24 cellular contexts compared by ENCODE assay signal in the genomic region with DNA sequence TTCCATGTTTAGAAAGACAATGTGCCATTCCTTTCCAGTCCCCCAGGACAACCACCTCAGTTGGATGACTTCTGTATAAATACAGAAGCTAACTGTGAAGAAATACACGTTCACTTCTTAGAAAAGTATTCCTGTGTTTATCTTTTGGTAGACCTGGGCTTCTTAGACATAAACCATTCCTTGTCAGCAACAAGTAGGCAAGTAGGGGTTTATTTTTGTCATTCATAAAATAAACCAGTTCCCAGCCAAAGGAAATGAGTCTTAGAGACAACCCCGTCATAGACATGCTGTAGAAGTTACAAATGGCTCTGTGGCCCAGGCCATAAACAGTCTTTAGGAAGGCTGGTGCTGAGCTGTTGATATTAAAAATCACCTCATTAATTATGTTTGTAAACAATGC.
"Had no signal": no experiment of that assay in that cellular context is flagged by ENCODE, and none has a peak within 500 bp of the region (broad histone marks: within the 10 kb centered on the region; RNA-seq: fewer than 3 reads in every experiment).

No MANE protein-coding gene starts in this region.

- H3K9ac ChIP-seq: parathyroid adenoma had no signal

- H3K9me3 ChIP-seq: prostate gland, right lobe of liver, thoracic aorta had no signal

- H3K36me3 ChIP-seq: left ventricle myocardium inferior, prostate gland, right lobe of liver, thoracic aorta had no signal

- H3K27me3 ChIP-seq: right lobe of liver had no signal

- H3K27ac ChIP-seq: dorsolateral prefrontal cortex, left ventricle myocardium inferior, parathyroid adenoma, prostate gland, right lobe of liver, thoracic aorta had no signal

- DNase-seq: cortex of kidney; dorsolateral prefrontal cortex; effector CD8-positive, alpha-beta T cell; foreskin fibroblast; immature natural killer cell; kidney; left cardiac atrium; left ventricle myocardium inferior; occipital lobe; retina; right lobe of liver; stimulated activated CD4-positive, alpha-beta T cell treated with anti-CD3 and anti-CD28 coated beads, Interleukin-2, amount 100 ng/mL, for 24 hours; stimulated activated CD4-positive, alpha-beta T cell treated with anti-CD3 and anti-CD28 coated beads, Interleukin-4, amount 100 ng/mL, for 4 hours; stimulated activated naive B cell treated with anti-CD40 and anti-IgM and Interleukin-4, amounts not matched to agents 10 μg/mL and 1 μg/mL and 100 μg/mL, for 72 hours; stimulated activated naive CD8-positive, alpha-beta T cell treated with anti-CD3 and anti-CD28 coated beads, Interleukin-15, amount 100 ng/mL, for 72 hours; substantia nigra had no signal

- H3K27ac Mint-ChIP-seq: immature natural killer cell; nephron; stimulated activated naive B cell treated with anti-CD40 and anti-IgM and Interleukin-4, amounts not matched to agents 10 μg/mL and 1 μg/mL and 100 μg/mL, for 72 hours; stimulated activated naive CD8-positive, alpha-beta T cell treated with anti-CD3 and anti-CD28 coated beads, Interleukin-15, amount 100 ng/mL, for 72 hours; type B pancreatic cell had no signal

- H3K36me3 Mint-ChIP-seq: immature natural killer cell; stimulated activated naive B cell treated with anti-CD40 and anti-IgM and Interleukin-4, amounts not matched to agents 10 μg/mL and 1 μg/mL and 100 μg/mL, for 72 hours; type B pancreatic cell had no signal

- H3K4me3 Mint-ChIP-seq: central memory CD8-positive, alpha-beta T cell; immature natural killer cell; nephron; stimulated activated naive B cell treated with anti-CD40 and anti-IgM and Interleukin-4, amounts not matched to agents 10 μg/mL and 1 μg/mL and 100 μg/mL, for 72 hours; stimulated activated naive CD8-positive, alpha-beta T cell treated with anti-CD3 and anti-CD28 coated beads, Interleukin-15, amount 100 ng/mL, for 72 hours; type B pancreatic cell had no signal

- H3K4me1 ChIP-seq: left ventricle myocardium inferior, parathyroid adenoma, prostate gland, right lobe of liver had no signal

- H3K4me3 ChIP-seq: dorsolateral prefrontal cortex, left ventricle myocardium inferior, lung, prostate gland, right lobe of liver, thoracic aorta had no signal

- H3K4me1 Mint-ChIP-seq: central memory CD8-positive, alpha-beta T cell; immature natural killer cell had no signal

- H3K9me3 Mint-ChIP-seq: central memory CD8-positive, alpha-beta T cell; nephron; stimulated activated naive B cell treated with anti-CD40 and anti-IgM and Interleukin-4, amounts not matched to agents 10 μg/mL and 1 μg/mL and 100 μg/mL, for 72 hours; stimulated activated naive CD8-positive, alpha-beta T cell treated with anti-CD3 and anti-CD28 coated beads, Interleukin-15, amount 100 ng/mL, for 72 hours; type B pancreatic cell had no signal

- ATAC-seq: esophagus mucosa; left cardiac atrium; right lobe of liver; stimulated activated naive B cell treated with anti-CD40 and anti-IgM and Interleukin-4, amounts not matched to agents 10 μg/mL and 1 μg/mL and 100 μg/mL, for 72 hours; stimulated activated naive CD8-positive, alpha-beta T cell treated with anti-CD3 and anti-CD28 coated beads, Interleukin-15, amount 100 ng/mL, for 72 hours had no signal
